ENCODE assay signal across 1 cellular context in the genomic region with DNA sequence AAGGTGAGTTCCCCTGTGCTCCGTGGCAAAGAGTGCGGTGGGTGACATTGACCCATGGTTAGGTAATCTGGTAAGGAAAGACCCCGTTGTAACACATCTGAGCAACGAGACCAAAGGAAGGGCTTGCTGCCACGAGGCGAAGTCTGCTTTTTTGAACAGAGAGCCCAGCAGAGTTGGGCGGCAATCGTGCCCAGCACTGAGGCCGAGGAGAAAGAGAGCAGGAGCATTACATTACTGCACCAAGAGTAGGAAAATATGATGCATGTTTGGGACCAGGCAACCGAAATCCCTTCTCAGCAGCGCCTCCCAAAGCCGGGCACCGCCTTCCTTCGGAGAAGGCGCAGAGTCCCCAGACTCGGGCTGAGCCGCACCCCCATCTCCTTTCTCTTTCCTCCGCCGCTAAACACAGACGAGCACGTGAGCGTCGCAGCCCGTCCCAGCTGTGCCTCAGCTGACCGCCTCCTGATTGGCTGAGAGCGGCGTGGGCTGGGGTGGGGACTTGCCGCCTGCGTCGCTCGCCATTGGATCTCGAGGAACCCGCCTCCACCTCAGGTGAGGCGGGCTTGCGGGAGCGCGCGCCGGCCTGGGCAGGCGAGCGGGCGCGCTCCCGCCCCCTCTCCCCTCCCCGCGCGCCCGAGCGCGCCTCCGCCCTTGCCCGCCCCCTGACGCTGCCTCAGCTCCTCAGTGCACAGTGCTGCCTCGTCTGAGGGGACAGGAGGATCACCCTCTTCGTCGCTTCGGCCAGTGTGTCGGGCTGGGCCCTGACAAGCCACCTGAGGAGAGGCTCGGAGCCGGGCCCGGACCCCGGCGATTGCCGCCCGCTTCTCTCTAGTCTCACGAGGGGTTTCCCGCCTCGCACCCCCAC.
TF ChIP-seq lines count a peak whose summit lies in the region.

A gene (plus strand): TSS at position 684 of the 865 bp plus-strand sequence. CDS start 292 bp downstream, outside the sequence.

TF ChIP-seq in A549, 52 proteins besides CTCF, POLR2A, EP300 and RAD21 (continued from another document):
- TF ChIP-seq, protein P1, sequence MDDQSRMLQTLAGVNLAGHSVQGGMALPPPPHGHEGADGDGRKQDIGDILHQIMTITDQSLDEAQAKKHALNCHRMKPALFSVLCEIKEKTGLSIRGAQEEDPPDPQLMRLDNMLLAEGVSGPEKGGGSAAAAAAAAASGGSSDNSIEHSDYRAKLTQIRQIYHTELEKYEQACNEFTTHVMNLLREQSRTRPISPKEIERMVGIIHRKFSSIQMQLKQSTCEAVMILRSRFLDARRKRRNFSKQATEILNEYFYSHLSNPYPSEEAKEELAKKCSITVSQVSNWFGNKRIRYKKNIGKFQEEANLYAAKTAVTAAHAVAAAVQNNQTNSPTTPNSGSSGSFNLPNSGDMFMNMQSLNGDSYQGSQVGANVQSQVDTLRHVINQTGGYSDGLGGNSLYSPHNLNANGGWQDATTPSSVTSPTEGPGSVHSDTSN (IDR thresholded peaks at IDR 0.05), result peak; percentile 98
- TF ChIP-seq FOSB (CRISPR knock-in tag; IDR thresholded peaks at IDR 0.05), result no peak
- no peak; the same call in 1 of the 2 replicates for TF ChIP-seq MYC (IDR thresholded peaks at IDR 0.05; ENCODE audit: borderline replicate concordance, low read length)
- no peak for TF ChIP-seq ZSCAN20 (CRISPR knock-in tag; IDR thresholded peaks at IDR 0.05)
- TF ChIP-seq, protein P2, sequence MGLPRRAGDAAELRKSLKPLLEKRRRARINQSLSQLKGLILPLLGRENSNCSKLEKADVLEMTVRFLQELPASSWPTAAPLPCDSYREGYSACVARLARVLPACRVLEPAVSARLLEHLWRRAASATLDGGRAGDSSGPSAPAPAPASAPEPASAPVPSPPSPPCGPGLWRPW (IDR thresholded peaks at IDR 0.05), result no peak
- TF ChIP-seq TP53 (CRISPR knock-in tag; IDR thresholded peaks at IDR 0.05), result 0 out of 2 replicates have a peak, but pooled peaks have one; percentile 84
- TF ChIP-seq ZNF302 (CRISPR knock-in tag; IDR thresholded peaks at IDR 0.05), result no peak
- no peak for TF ChIP-seq SREBF2 (IDR thresholded peaks at IDR 0.05)
- TF ChIP-seq, protein P3, sequence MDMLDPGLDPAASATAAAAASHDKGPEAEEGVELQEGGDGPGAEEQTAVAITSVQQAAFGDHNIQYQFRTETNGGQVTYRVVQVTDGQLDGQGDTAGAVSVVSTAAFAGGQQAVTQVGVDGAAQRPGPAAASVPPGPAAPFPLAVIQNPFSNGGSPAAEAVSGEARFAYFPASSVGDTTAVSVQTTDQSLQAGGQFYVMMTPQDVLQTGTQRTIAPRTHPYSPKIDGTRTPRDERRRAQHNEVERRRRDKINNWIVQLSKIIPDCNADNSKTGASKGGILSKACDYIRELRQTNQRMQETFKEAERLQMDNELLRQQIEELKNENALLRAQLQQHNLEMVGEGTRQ (IDR thresholded peaks at IDR 0.05), result peak; percentile 95
- TF ChIP-seq ESRRA (IDR thresholded peaks at IDR 0.05; ENCODE audit: borderline replicate concordance, low read length), result no peak
- TF ChIP-seq ZC3H11A (IDR thresholded peaks at IDR 0.05), result no peak
- peak; percentile 84 to 97; a peak in 4 of 5 replicates for TF ChIP-seq JUN (IDR thresholded peaks at IDR 0.05)
- TF ChIP-seq NR3C1 (IDR thresholded peaks at IDR 0.05), result no peak
- TF ChIP-seq NFE2L2 (conservative IDR thresholded peaks at IDR 0.05; ENCODE audit: low read length), result no peak
- TF ChIP-seq HDAC2 (IDR thresholded peaks at IDR 0.05), result no peak
- TF ChIP-seq NPAS2 (CRISPR knock-in tag; IDR thresholded peaks at IDR 0.05; ENCODE audit: borderline replicate concordance), result no peak; the same call in 1 of the 2 replicates
- TF ChIP-seq, protein P4, sequence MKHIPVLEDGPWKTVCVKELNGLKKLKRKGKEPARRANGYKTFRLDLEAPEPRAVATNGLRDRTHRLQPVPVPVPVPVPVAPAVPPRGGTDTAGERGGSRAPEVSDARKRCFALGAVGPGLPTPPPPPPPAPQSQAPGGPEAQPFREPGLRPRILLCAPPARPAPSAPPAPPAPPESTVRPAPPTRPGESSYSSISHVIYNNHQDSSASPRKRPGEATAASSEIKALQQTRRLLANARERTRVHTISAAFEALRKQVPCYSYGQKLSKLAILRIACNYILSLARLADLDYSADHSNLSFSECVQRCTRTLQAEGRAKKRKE (CRISPR knock-in tag; IDR thresholded peaks at IDR 0.05; ENCODE audit: low read depth), result no peak
- TF ChIP-seq TFCP2L1 (CRISPR knock-in tag; IDR thresholded peaks at IDR 0.05), result peak; percentile 84; the same call in 1 of the 2 replicates
- TF ChIP-seq FOSL2 (IDR thresholded peaks at IDR 0.05), result no peak
- no peak for TF ChIP-seq FOSL2 (CRISPR knock-in tag; IDR thresholded peaks at IDR 0.05)
- TF ChIP-seq RCOR1 (IDR thresholded peaks at IDR 0.05; ENCODE audit: low read depth, low read length), result no peak
- TF ChIP-seq HOXB13 (CRISPR knock-in tag; IDR thresholded peaks at IDR 0.05; ENCODE audit: low read depth), result no peak
- TF ChIP-seq EHMT2 (IDR thresholded peaks at IDR 0.05; ENCODE audit: low read depth), result no peak
- TF ChIP-seq GATA3 (IDR thresholded peaks at IDR 0.05; ENCODE audit: borderline replicate concordance), result peak; percentile 83
- no peak for TF ChIP-seq FOXS1 (CRISPR knock-in tag; IDR thresholded peaks at IDR 0.05)
- TF ChIP-seq, protein P5, sequence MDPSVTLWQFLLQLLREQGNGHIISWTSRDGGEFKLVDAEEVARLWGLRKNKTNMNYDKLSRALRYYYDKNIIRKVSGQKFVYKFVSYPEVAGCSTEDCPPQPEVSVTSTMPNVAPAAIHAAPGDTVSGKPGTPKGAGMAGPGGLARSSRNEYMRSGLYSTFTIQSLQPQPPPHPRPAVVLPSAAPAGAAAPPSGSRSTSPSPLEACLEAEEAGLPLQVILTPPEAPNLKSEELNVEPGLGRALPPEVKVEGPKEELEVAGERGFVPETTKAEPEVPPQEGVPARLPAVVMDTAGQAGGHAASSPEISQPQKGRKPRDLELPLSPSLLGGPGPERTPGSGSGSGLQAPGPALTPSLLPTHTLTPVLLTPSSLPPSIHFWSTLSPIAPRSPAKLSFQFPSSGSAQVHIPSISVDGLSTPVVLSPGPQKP (IDR thresholded peaks at IDR 0.05; ENCODE audit: low read depth, low read length), result no peak
- TF ChIP-seq CBX2 (IDR thresholded peaks at IDR 0.05; ENCODE audit: borderline replicate concordance, low read depth), result no peak
- no peak for TF ChIP-seq HOXA7 (CRISPR knock-in tag; IDR thresholded peaks at IDR 0.05)
- TF ChIP-seq, protein P6, sequence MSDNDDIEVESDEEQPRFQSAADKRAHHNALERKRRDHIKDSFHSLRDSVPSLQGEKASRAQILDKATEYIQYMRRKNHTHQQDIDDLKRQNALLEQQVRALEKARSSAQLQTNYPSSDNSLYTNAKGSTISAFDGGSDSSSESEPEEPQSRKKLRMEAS (IDR thresholded peaks at IDR 0.05), result peak; percentile 97
- TF ChIP-seq, protein P7, sequence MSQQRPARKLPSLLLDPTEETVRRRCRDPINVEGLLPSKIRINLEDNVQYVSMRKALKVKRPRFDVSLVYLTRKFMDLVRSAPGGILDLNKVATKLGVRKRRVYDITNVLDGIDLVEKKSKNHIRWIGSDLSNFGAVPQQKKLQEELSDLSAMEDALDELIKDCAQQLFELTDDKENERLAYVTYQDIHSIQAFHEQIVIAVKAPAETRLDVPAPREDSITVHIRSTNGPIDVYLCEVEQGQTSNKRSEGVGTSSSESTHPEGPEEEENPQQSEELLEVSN (IDR thresholded peaks at IDR 0.05; ENCODE audit: borderline replicate concordance, low read depth), result peak; percentile 63
- TF ChIP-seq ZFP36 (IDR thresholded peaks at IDR 0.05; ENCODE audit: borderline replicate concordance, partially characterized antibody), result no peak
- 0 out of 2 replicates have a peak, but pooled peaks have one; percentile 11 for TF ChIP-seq RFX5 (IDR thresholded peaks at IDR 0.05)
- TF ChIP-seq, protein P8, sequence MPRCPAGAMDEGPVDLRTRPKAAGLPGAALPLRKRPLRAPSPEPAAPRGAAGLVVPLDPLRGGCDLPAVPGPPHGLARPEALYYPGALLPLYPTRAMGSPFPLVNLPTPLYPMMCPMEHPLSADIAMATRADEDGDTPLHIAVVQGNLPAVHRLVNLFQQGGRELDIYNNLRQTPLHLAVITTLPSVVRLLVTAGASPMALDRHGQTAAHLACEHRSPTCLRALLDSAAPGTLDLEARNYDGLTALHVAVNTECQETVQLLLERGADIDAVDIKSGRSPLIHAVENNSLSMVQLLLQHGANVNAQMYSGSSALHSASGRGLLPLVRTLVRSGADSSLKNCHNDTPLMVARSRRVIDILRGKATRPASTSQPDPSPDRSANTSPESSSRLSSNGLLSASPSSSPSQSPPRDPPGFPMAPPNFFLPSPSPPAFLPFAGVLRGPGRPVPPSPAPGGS (IDR thresholded peaks at IDR 0.05), result peak; percentile 78; the same call in 1 of the 3 replicates
